8 cellular contexts compared by ENCODE assay signal in genomic region chr1:87335175-87335992, GRCh38. TPM values are rescaled to one million over a fixed set of nuclear protein-coding genes. Genes with fewer than 3 reads are reported as not detected.
DNase-seq lines count a peak whose midpoint lies in the region; ATAC-seq, FAIRE-seq and TF ChIP-seq lines count a peak whose summit lies in the region.

No MANE protein-coding gene starts in this region.

- no peaks in the 10 kb centered on the region for H3K27me3 ChIP-seq in GM12878 (replicated peaks in 1 of 2; ENCODE audit: control insufficient read depth in 2 of 2, insufficient read depth in 2 of 2, low read length in 1 of 2)

- 4% methylated on average over 37 of the region's 62 CpGs for WGBS in GM12878 (ENCODE audit: insufficient coverage, insufficient replicate concordance, low lambda C conversion rate, missing lambda C conversion rate)

- POLR2A ChIA-PET in GM12878 (lab: Charles Lee): interaction anchor here (0.6 to 2.0 kb wide), 4 partner anchors 14 to 123 kb away, joined by 3 to 6 read pairs (median 4); no protein-coding TSS in a partner anchor

- H3K9me3 ChIP-seq in GM12878 (replicated peaks; ENCODE audit: control insufficient read depth, insufficient read depth, low read length): no peaks in the 10 kb centered on the region

- peak overlapping the region; percentile 76 for H2AFZ ChIP-seq in GM12878 (ENCODE audit: control insufficient read depth, low read depth, low read length)

- peaks cover 14% of the 10 kb centered on the region for H3K4me1 ChIP-seq in GM12878 (ENCODE audit: control insufficient read depth, insufficient read depth, low read length)

- no peak for TF ChIP-seq EP300 in GM12878 (IDR thresholded peaks at IDR 0.05; ENCODE audit: borderline replicate concordance in 1 of 2, control insufficient read depth in 1 of 2, low read depth in 2 of 2, low read length in 2 of 2)

- FAIRE-seq in H54 (lab: Jason Lieb, UNC) (no peak), GM12878 (lab: Jason Lieb, UNC) (no peak)

- TF ChIP-seq POLR2A in H54 (IDR thresholded peaks at IDR 0.05; ENCODE audit: low read depth, low read length) (peak; percentile 61), GM12878 (IDR thresholded peaks at IDR 0.05; ENCODE audit: low read depth, low read length) (peak; percentile 79)

- SMC1A ChIA-PET in GM12878 (lab: Charles Lee; ENCODE audit: uncharacterized antibody, unreplicated experiment): interaction anchor here (0.8 to 2.1 kb wide), 13 partner anchors 9 to 618 kb away, joined by 3 to 12 read pairs (median 3); no protein-coding TSS in a partner anchor

- in situ Hi-C loops in GM12878 (cut with MboI): no loop called here

- peak; percentile 65 for ATAC-seq in GM12878

- H4K20me1 ChIP-seq in GM12878 (ENCODE audit: control insufficient read depth, insufficient read depth): no peaks in the 10 kb centered on the region

- CTCF ChIA-PET in GM12878 (lab: Yijun Ruan, JAX): interaction anchor here (0.5 to 2.0 kb wide), 13 partner anchors 9 to 618 kb away, joined by 3 to 12 read pairs (median 4); no protein-coding TSS in a partner anchor

- DNase-seq in H54 (ENCODE audit: insufficient read length, low spot score) (peak; percentile 67), LoVo (ENCODE audit: low spot score) (peak; percentile 60), T-helper 22 cell (ENCODE audit: low read depth) (peak; percentile 48), GM12878 (ENCODE audit: low read depth, low spot score) (no peak), skeletal muscle cell (ENCODE audit: low read depth) (no peak), foreskin melanocyte (no peak)

- H3K36me3 ChIP-seq in GM12878 (ENCODE audit: control insufficient read depth in 2 of 2, insufficient read depth in 2 of 2, low read length in 1 of 2): peaks cover 2 to 7% of the 10 kb centered on the region in 2 experiments; a peak in 2 of 4 replicates

- H3K27ac ChIP-seq in GM12878 (ENCODE audit: control insufficient read depth, insufficient read depth): peak overlapping the region; percentile 53

- intact Hi-C loops in GM12878 (cut with micrococcal nuclease; ENCODE audit: unreplicated experiment): loop anchor here (10.0 kb wide), 2 partner anchors 421 to 631 kb away; partner anchors contain the start of genes HS2ST1, SELENOF and SH3GLB1

- H3K4me2 ChIP-seq in GM12878 (ENCODE audit: control insufficient read depth, insufficient read depth): peak overlapping the region; percentile 79

- H3K9ac ChIP-seq in GM12878 (ENCODE audit: control insufficient read depth, insufficient read depth, low read length): peak overlapping the region; percentile 79

- TF ChIP-seq CTCF in GM12878 (IDR thresholded peaks at IDR 0.05 in 2 of 3, conservative IDR thresholded peaks at IDR 0.05 in 1 of 3; ENCODE audit: control insufficient read depth in 2 of 3, extremely low read depth in 1 of 3, insufficient read depth in 1 of 3, low read depth in 3 of 3, low read length in 3 of 3): peak; percentile 9 to 44 (median 33); a peak in 5 of 6 replicates

- peak overlapping the region; percentile 60 for H3K4me3 ChIP-seq in GM08714 (ENCODE audit: low read length)
- H3K4me3 ChIP-seq in GM12878: peak overlapping the region; percentile 75
- peak overlapping the region; percentile 31 for H3K4me3 ChIP-seq in iPS-11a (ENCODE audit: low read depth, low read length)
- H3K4me3 ChIP-seq in skeletal muscle cell (ENCODE audit: low read depth, low read length): peak overlapping the region; percentile 59

- peaks cover 44% of the 10 kb centered on the region for H3K79me2 ChIP-seq in GM12878 (ENCODE audit: control insufficient read depth, insufficient read depth, low read length)

- BruUV-seq in GM12878 (replicated peaks; lab: Mats Ljungman, UMichigan): no TSS peak

- RAD21 ChIA-PET in GM12878 (lab: Charles Lee; ENCODE audit: unreplicated experiment): interaction anchor here (0.6 to 7.9 kb wide), 10 partner anchors 9 to 618 kb away, joined by 3 to 55 read pairs (median 4); no protein-coding TSS in a partner anchor

- no peak; the same call in 1 of the 2 replicates for TF ChIP-seq RAD21 in GM12878 (IDR thresholded peaks at IDR 0.05; ENCODE audit: insufficient read depth, low read depth, low read length)

TF ChIP-seq in GM12878, 131 proteins besides CTCF, POLR2A, EP300 and RAD21 (continues in another document):
- TF ChIP-seq MYC (IDR thresholded peaks at IDR 0.05; ENCODE audit: insufficient read depth, insufficient read length, insufficient replicate concordance, low read length, severe bottlenecking) (no peak), STAT3 (IDR thresholded peaks at IDR 0.05; ENCODE audit: low read depth, low read length) (no peak), CREB1 (IDR thresholded peaks at IDR 0.05; ENCODE audit: low read depth) (no peak), EED (IDR thresholded peaks at IDR 0.05; ENCODE audit: low read depth) (no peak), MYB (IDR thresholded peaks at IDR 0.05; ENCODE audit: borderline replicate concordance, low read depth, low read length) (no peak), EGR1 (IDR thresholded peaks at IDR 0.05; ENCODE audit: borderline replicate concordance in 1 of 2, low read depth in 2 of 2, low read length in 2 of 2) (peak in 1 of 2 experiments; percentile 38; a peak in 1 of 3 replicates), DPF2 (IDR thresholded peaks at IDR 0.05) (peak; percentile 40; the same call in 1 of the 2 replicates), LARP7 (IDR thresholded peaks at IDR 0.05) (peak; percentile 52; the same call in 1 of the 2 replicates), NR2C2 (IDR thresholded peaks at IDR 0.05; ENCODE audit: borderline replicate concordance, control insufficient read depth, insufficient read length, low read depth) (no peak), TCF7 (IDR thresholded peaks at IDR 0.05; ENCODE audit: borderline replicate concordance) (no peak), BRCA1 (IDR thresholded peaks at IDR 0.05; ENCODE audit: low read depth, low read length) (no peak), JUND (IDR thresholded peaks at IDR 0.05; ENCODE audit: low read depth, low read length) (no peak), ZNF207 (IDR thresholded peaks at IDR 0.05; ENCODE audit: borderline replicate concordance) (no peak), PML (IDR thresholded peaks at IDR 0.05; ENCODE audit: low read length) (no peak), HDAC6 (IDR thresholded peaks at IDR 0.05; ENCODE audit: unreplicated experiment) (no peak), ATF3 (IDR thresholded peaks at IDR 0.05; ENCODE audit: borderline replicate concordance, extremely low read depth, low read depth, low read length) (no peak), BHLHE40 (IDR thresholded peaks at IDR 0.05; ENCODE audit: borderline replicate concordance in 1 of 2, low read depth in 2 of 2, low read length in 1 of 2) (peak in 1 of 2 experiments; percentile 77; a peak in 2 of 4 replicates), MAX (IDR thresholded peaks at IDR 0.05; ENCODE audit: low read depth, low read length) (no peak), PKNOX1 (IDR thresholded peaks at IDR 0.05) (no peak), ZZZ3 (IDR thresholded peaks at IDR 0.05; ENCODE audit: control insufficient read depth, insufficient read length, low read depth) (no peak), EZH2 (IDR thresholded peaks at IDR 0.05; ENCODE audit: borderline replicate concordance, control insufficient read depth, low read depth, low read length) (no peak), SPI1 (IDR thresholded peaks at IDR 0.05; ENCODE audit: borderline replicate concordance, insufficient read depth, low read depth, low read length) (no peak), TCF3 (IDR thresholded peaks at IDR 0.05; ENCODE audit: borderline replicate concordance, insufficient read depth, low read depth, low read length) (no peak)

RNA-seq across cellular contexts. Expression of gene LMO4, which starts 6.7 kb away (rescaled TPM):
- total RNA-seq in GM12878 (2013; cell fraction: nucleolus; rRNA removed): 8.4 and 11.3 TPM in 2 replicates
- total RNA-seq in GM12878 (2014; rRNA removed) (22.5 and 23.4 TPM in 2 replicates), GM12878 (2014; rRNA removed; fragmentation: Illumina TruSeq; extraction: Trizol) (18.9 and 19.4 TPM in 2 replicates), GM12878 (2021) (27.9 and 30.8 TPM in 2 replicates)
- 13.0 TPM for polyA plus RNA-seq in GM12878 (2011; ENCODE audit: low read depth)
- polyA plus RNA-seq in GM12878 (2011; rRNA removed) (70.5 and 76.6 TPM in 2 replicates), GM12878 (2014; fragmentation: Illumina TruSeq; extraction: Trizol) (22.6 and 25.2 TPM in 2 replicates), GM12878 (2014; fragmentation: Nextera tagmentation; extraction: Ambion mirVana) (1 to 10 TPM; 3.8 to 5.7 TPM), GM12878 (2014; rRNA removed) (30.4 and 35.3 TPM in 2 replicates), GM12878 (2016; fragmentation: Nextera tagmentation; extraction: Ambion mirVana) (1 to 10 TPM; 8.4 to 8.5 TPM)
- 51.7 and 62.3 TPM in 2 replicates for polyA plus RNA-seq in GM12878 (2011; cell fraction: cytosol; rRNA removed)
- 82.7 and 110 TPM in 2 replicates for polyA plus RNA-seq in GM12878 (2011; cell fraction: nucleus; rRNA removed)
- 18.6 and 23.4 TPM in 2 replicates for polyA plus RNA-seq in GM12878 (2012)
- 42.7 and 46.4 TPM in 2 replicates for polyA minus RNA-seq in GM12878 (2011; rRNA and poly(A)+ RNA removed)
- 13.8 and 14.9 TPM in 2 replicates for polyA minus RNA-seq in GM12878 (2011; cell fraction: cytosol; rRNA and poly(A)+ RNA removed)
- polyA minus RNA-seq in GM12878 (2011; cell fraction: nucleus; rRNA and poly(A)+ RNA removed): 24.2 and 34.6 TPM in 2 replicates

Comparison
In these comparisons a context has a peak if more than half of its experiments do, and no peak if none do; other contexts are left out.
1. DNase-seq: peak in H54 (single experiment), LoVo (single experiment) and T-helper 22 cell (single experiment); none in GM12878 (single experiment), skeletal muscle cell (single experiment) and foreskin melanocyte (single experiment).
2. Peak in every context shown above with its lines, with median percentiles within 50 percentile points of each other: H3K4me3 ChIP-seq.